In the genomic region with DNA sequence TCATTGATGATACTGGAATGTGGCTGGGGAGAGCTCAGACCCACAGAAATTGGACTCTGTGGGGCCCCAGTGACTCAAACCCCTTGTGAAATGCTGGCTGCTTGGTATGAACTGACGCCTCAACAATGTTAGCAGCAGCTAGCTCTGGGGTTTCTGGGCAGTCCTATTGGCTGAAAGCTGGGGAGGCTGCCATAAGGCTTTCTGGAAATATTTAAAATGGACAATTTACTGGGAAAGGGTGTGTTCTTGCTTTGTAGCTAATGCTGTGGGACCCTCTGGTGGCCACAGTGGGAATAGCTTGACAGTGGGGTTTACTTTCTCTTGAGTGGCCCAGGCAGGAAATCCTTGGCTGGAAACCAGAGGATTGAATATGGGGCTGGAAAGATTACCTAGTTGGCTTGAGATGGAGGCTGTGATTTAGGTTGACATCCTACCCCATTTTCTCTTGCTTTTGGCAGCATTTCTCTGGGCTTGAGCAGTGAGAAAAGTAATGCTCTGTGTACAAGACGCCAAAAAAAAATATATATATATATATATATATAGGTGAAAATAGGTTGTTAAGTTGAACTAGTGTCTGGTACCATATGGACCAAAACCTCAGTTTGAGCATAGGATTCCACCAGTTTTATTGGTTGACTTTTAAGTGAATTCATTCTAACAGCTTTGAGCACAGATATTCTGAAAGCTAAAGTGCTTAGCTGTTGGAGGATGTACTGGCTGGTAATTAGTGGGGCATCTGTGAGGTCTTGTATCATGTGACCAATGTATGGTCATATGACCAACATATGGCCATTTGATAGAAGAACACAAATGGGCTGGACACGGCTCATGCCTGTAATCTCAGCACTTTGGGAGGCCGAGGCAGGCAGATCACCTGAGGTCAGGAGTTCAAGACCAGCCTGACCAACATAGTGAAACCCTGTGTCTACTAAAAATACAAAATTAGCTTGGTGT, we compare ENCODE assay signal across 8 cellular contexts. TPM values are rescaled to one million over a fixed set of nuclear protein-coding genes. Genes with fewer than 3 reads are reported as not detected.
DNase-seq lines count a peak whose midpoint lies in the region; ATAC-seq and TF ChIP-seq lines count a peak whose summit lies in the region.

No MANE protein-coding gene starts in this region.

- TF ChIP-seq CTCF in GM12865 (IDR thresholded peaks at IDR 0.05; ENCODE audit: insufficient read depth, low read depth, low read length, missing control alignments): peak; percentile 92

- H3K4me3 ChIP-seq in GM12865 (ENCODE audit: low read depth, low read length): no peak overlapping the region

- no peaks in the 10 kb centered on the region for H3K9me3 ChIP-seq in T-helper 17 cell (ENCODE audit: control insufficient read depth, low read length, poor library complexity, severe bottlenecking)

- peak overlapping the region; percentile 16 for H3K27ac Mint-ChIP-seq in T-helper 17 cell

- peaks cover 3% of the 10 kb centered on the region for H3K36me3 Mint-ChIP-seq in T-helper 17 cell (ENCODE audit: low read depth)

- ATAC-seq in T-helper 17 cell (peak; percentile 80), sciatic nerve (peak; percentile 83), GM21786 (IDR thresholded peaks at IDR 0.05; ENCODE audit: unreplicated experiment) (no peak), GM19328 (IDR thresholded peaks at IDR 0.05; ENCODE audit: unreplicated experiment) (no peak)

- intact Hi-C loops in sciatic nerve (cut with DNase I): loop anchor here (5.0 kb wide), 1 partner anchor 70 kb away; no protein-coding TSS in a partner anchor

- H3K4me3 Mint-ChIP-seq in T-helper 17 cell: no peak overlapping the region

- H3K4me1 Mint-ChIP-seq in T-helper 17 cell: peaks cover 16% of the 10 kb centered on the region

- DNase-seq in GM12865 (ENCODE audit: low read depth): peak; percentile 77
- peak; percentile 63 for DNase-seq in NCI-H1436 treated with DMSO at 0.1 percent for 48 hours (lab: John Stamatoyannopoulos, UW)
- peak; percentile 47 to 66 (median 61) for DNase-seq in T-helper 17 cell
- peak in 54 of 58 donors; percentile 4 to 90 (median 45) for DNase-seq in anterior cingulate cortex (lab: John Stamatoyannopoulos, UW)
- DNase-seq in hepatic stellate cell (ENCODE audit: low spot score): peak; percentile 60
- peak; percentile 94 for DNase-seq in sciatic nerve (ENCODE audit: low spot score)

- H3K27me3 Mint-ChIP-seq in T-helper 17 cell: peaks cover 20% of the 10 kb centered on the region

RNA-seq across cellular contexts. Expression of a gene that starts 8.2 kb away (rescaled TPM):
- total RNA-seq in T-helper 17 cell (100 to 1,000 TPM; 317 to 349 TPM), sciatic nerve (550 TPM)

RNA-seq across cellular contexts. Expression of a gene that starts 34.9 kb away (rescaled TPM):
- 100 to 1,000 TPM in 1 of 2 donors, 10 to 100 TPM in 1; 76.4 to 117 TPM for total RNA-seq in T-helper 17 cell
- 231 TPM for total RNA-seq in sciatic nerve

Comparison
In these comparisons a context has a peak if more than half of its experiments do, and no peak if none do; other contexts are left out.
1. ATAC-seq: peak in T-helper 17 cell (single experiment) and sciatic nerve (single experiment); none in GM21786 (single experiment) and GM19328 (single experiment).
2. Peak in every context shown above with its lines, with median percentiles within 50 percentile points of each other: DNase-seq.